Comparison of ENCODE assay signal across 16 cellular contexts in genomic region chr4:173248690-173249089, GRCh38.
DNase-seq lines count a peak whose midpoint lies in the region; ATAC-seq and TF ChIP-seq lines count a peak whose summit lies in the region.
"Had no signal": no experiment of that assay in that cellular context is flagged by ENCODE, and none has a peak within 500 bp of the region (broad histone marks: within the 10 kb centered on the region; RNA-seq: fewer than 3 reads in every experiment).

No MANE protein-coding gene starts in this region.

- H3K9me3 ChIP-seq in DND-41 (ENCODE audit: insufficient read depth, low read length, severe bottlenecking) (no peaks in the 10 kb centered on the region), Karpas-422 (ENCODE audit: low read length) (no peaks in the 10 kb centered on the region)
- H3K9me3 ChIP-seq: BLaER1 had no signal

- no peak overlapping the region for H3K4me3 ChIP-seq in DND-41 (ENCODE audit: low read depth in 1 of 2, low read length in 2 of 2)
- H3K4me3 ChIP-seq in Karpas-422 (ENCODE audit: low read length) = no peak overlapping the region
- H3K4me3 ChIP-seq: BLaER1 had no signal

- H3K27me3 ChIP-seq in DND-41 (ENCODE audit: insufficient read depth, low read length, poor library complexity) = no peaks in the 10 kb centered on the region
- no peaks in the 10 kb centered on the region for H3K27me3 ChIP-seq in Karpas-422 (ENCODE audit: low read length)
- H3K27me3 ChIP-seq: BLaER1 had no signal

- ATAC-seq in DND-41 (ENCODE audit: insufficient read depth, low read depth) (no peak), GM19035 (IDR thresholded peaks at IDR 0.05; ENCODE audit: unreplicated experiment) (no peak)
- ATAC-seq: CD8-positive, alpha-beta T cell had no signal

- H3K79me2 ChIP-seq in DND-41 (ENCODE audit: insufficient read depth, low read length) = peaks cover 91% of the 10 kb centered on the region
- peaks cover 91% of the 10 kb centered on the region for H3K79me2 ChIP-seq in Karpas-422 (ENCODE audit: low read length)

- H3K27ac ChIP-seq in DND-41 (ENCODE audit: low read length) (peak overlapping the region; percentile 57; the same call in 1 of the 2 replicates), Karpas-422 (ENCODE audit: low read length) (peak overlapping the region; percentile 99), VCaP (peak overlapping the region; percentile 49)
- H3K27ac ChIP-seq: 22Rv1, BLaER1 had no signal

- H3K36me3 ChIP-seq in DND-41 (ENCODE audit: insufficient read depth, low read length) = peaks cover 36% of the 10 kb centered on the region
- 0 out of 2 replicates have a peak, but pooled peaks cover 3% of the 10 kb centered on the region for H3K36me3 ChIP-seq in Karpas-422 (ENCODE audit: insufficient read depth, low read length)

- DNase-seq in DND-41 = no peak
- DNase-seq in Karpas-422 = no peak
- no peak for DNase-seq in H4 (ENCODE audit: low spot score)
- no peak for DNase-seq in NCI-H1417 treated with DMSO at 0.1 percent for 48 hours (lab: John Stamatoyannopoulos, UW)
- DNase-seq: Calu3; CD4-positive, CD25-positive, alpha-beta regulatory T cell; CD8-positive, alpha-beta T cell; COR-L47; DMS79 treated with DMSO at 0.1 percent for 48 hours; GOT3; H7; HCEC 1CT had no signal

- H4K20me1 ChIP-seq in DND-41 (ENCODE audit: insufficient read depth, low read length) = peaks cover 6% of the 10 kb centered on the region
- H4K20me1 ChIP-seq in Karpas-422 (ENCODE audit: insufficient read depth, low read depth, low read length) = no peaks in the 10 kb centered on the region

- H3K9ac ChIP-seq in DND-41 (ENCODE audit: low read depth, low read length) (no peak overlapping the region), Karpas-422 (ENCODE audit: low read length) (no peak overlapping the region)
- H3K9ac ChIP-seq: BLaER1 had no signal

- TF ChIP-seq CTCF in DND-41 (IDR thresholded peaks at IDR 0.05; ENCODE audit: borderline replicate concordance, extremely low read depth, low read length, poor library complexity, severe bottlenecking) (no peak), VCaP (conservative IDR thresholded peaks at IDR 0.05) (no peak)

- no peaks in the 10 kb centered on the region for H3K9me2 ChIP-seq in Karpas-422 (replicated peaks; ENCODE audit: insufficient read depth, low read length)

- peaks cover 92% of the 10 kb centered on the region for H3K4me1 ChIP-seq in DND-41 (ENCODE audit: insufficient read depth, low read length)
- H3K4me1 ChIP-seq in Karpas-422 (ENCODE audit: low read length) = peaks cover 83% of the 10 kb centered on the region

- H3K4me2 ChIP-seq in DND-41 (ENCODE audit: insufficient read depth, low read length) = no peak overlapping the region
- H3K4me2 ChIP-seq in Karpas-422 (ENCODE audit: low read depth, low read length, poor library complexity, severe bottlenecking) = peak overlapping the region; percentile 5
- H3K4me2 ChIP-seq: BLaER1 had no signal

- H2AFZ ChIP-seq in DND-41 (ENCODE audit: low read depth, low read length) = no peak overlapping the region
- H2AFZ ChIP-seq in Karpas-422 (ENCODE audit: low read length) = no peak overlapping the region

Comparison
In these comparisons a context has a peak if more than half of its experiments do, and no peak if none do; other contexts are left out.
1. H3K27ac ChIP-seq: peak in every context shown above with its lines; median percentile 99 in Karpas-422; 57 in DND-41; 49 in VCaP.